In the genomic region with DNA sequence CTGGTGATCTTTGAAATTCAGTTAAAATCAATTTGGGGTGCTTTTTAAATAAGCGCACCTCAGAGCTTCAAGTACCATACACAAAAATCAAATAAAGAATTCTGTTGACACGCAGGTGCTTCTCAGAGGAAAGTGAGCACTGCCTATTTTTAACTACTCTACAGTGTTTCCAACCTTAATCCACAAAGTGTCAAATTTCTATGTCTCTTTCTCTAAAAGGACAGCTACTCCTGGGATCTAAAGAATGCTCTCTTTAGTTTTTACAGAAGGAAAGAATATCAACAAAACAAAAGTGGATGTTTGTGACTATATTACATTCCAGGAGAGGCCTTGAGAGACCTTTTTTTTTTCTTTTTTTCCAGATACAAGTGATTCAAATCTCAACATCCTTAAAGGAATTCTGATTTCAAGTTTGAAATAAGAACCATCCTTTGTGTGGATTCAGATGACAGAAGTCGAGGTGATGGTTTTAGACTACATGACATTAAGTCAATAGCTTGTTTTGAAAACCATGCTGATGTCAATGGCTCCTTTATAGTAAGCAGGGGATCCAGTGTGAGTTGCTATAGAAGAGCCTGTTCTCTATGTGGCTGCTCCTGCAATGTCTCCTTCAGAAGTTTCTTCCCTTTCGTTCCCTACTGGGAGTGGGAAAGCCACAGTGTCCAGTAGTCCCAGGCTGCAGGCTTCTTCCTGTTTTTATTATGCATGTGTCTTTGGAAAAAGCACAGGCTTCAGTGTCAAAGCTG, we compare ENCODE assay signal across 1 cellular context.
TF ChIP-seq lines count a peak whose summit lies in the region.

No MANE protein-coding gene starts in this region.

TF ChIP-seq in H1, 55 proteins besides CTCF, POLR2A, EP300 and RAD21 (continued from another document):
- TF ChIP-seq EZH2 (IDR thresholded peaks at IDR 0.05; ENCODE audit: low read depth, low read length, severe bottlenecking) (no peak), SP4 (IDR thresholded peaks at IDR 0.05; ENCODE audit: low read length) (no peak), SP1 (IDR thresholded peaks at IDR 0.05; ENCODE audit: low read depth, low read length) (no peak), SIRT6 (IDR thresholded peaks at IDR 0.05; ENCODE audit: low read length) (no peak), GABPA (IDR thresholded peaks at IDR 0.05; ENCODE audit: borderline replicate concordance, insufficient read depth, low read length) (no peak), POLR2AphosphoS5 (IDR thresholded peaks at IDR 0.05; ENCODE audit: low read depth, low read length) (no peak), KDM4A (IDR thresholded peaks at IDR 0.05; ENCODE audit: low read depth, low read length, severe bottlenecking) (no peak), PHF8 (conservative IDR thresholded peaks at IDR 0.05; ENCODE audit: low read depth, low read length) (no peak), SRF (IDR thresholded peaks at IDR 0.05; ENCODE audit: low read depth, low read length) (no peak)
TF ChIP-seq in H1: peak in this region for 0.
